40 cellular contexts compared by ENCODE assay signal in genomic region chr14:48243900-48244299, GRCh38.
"Had no signal": no experiment of that assay in that cellular context is flagged by ENCODE, and none has a peak within 500 bp of the region (broad histone marks: within the 10 kb centered on the region; RNA-seq: fewer than 3 reads in every experiment).

No MANE protein-coding gene starts in this region.

- H3K4me1 Mint-ChIP-seq: activated naive CD4-positive, alpha-beta T cell treated with anti-CD3 and anti-CD28 coated beads, Interleukin-2, amount 10 ng/mL, durations not matched to agents 7 days and 5 days; activated naive CD4-positive, alpha-beta T cell treated with anti-CD3 and anti-CD28 coated beads, Interleukin-2, amount 50 U/mL, for 24 hours; activated naive CD8-positive, alpha-beta T cell treated with anti-CD3 and anti-CD28 coated beads for 36 hours; activated naive CD8-positive, alpha-beta T cell treated with anti-CD3 and anti-CD28 coated beads, Interleukin-2, amount 10 ng/mL, durations not matched to agents 7 days and 5 days; activated naive CD8-positive, alpha-beta T cell treated with anti-CD3 and anti-CD28 coated beads, Interleukin-2, amount 50 U/mL, for 24 hours; activated T-helper 17 cell treated with anti-CD3 and anti-CD28 coated beads, Interleukin-2, amount 50 U/mL, for 72 hours; central memory CD8-positive, alpha-beta T cell had no signal

- H3K4me1 ChIP-seq: adrenal gland, ascending aorta, body of pancreas, breast epithelium had no signal

- H3K36me3 Mint-ChIP-seq: activated naive CD4-positive, alpha-beta T cell treated with anti-CD3 and anti-CD28 coated beads, Interleukin-2, amount 10 ng/mL, durations not matched to agents 7 days and 5 days; activated naive CD4-positive, alpha-beta T cell treated with anti-CD3 and anti-CD28 coated beads, Interleukin-2, amount 50 U/mL, for 24 hours; activated naive CD4-positive, alpha-beta T cell treated with anti-CD3 and anti-CD28 coated beads, Interleukin-2, amount 50 U/mL, for 72 hours; activated naive CD8-positive, alpha-beta T cell; activated naive CD8-positive, alpha-beta T cell treated with anti-CD3 and anti-CD28 coated beads for 36 hours; activated naive CD8-positive, alpha-beta T cell treated with anti-CD3 and anti-CD28 coated beads, Interleukin-2, amount 10 ng/mL, durations not matched to agents 7 days and 5 days; brain had no signal

- H3K4me3 Mint-ChIP-seq: activated naive CD4-positive, alpha-beta T cell treated with anti-CD3 and anti-CD28 coated beads for 36 hours; activated naive CD4-positive, alpha-beta T cell treated with anti-CD3 and anti-CD28 coated beads, Interleukin-2, amount 10 ng/mL, durations not matched to agents 7 days and 5 days; activated naive CD4-positive, alpha-beta T cell treated with anti-CD3 and anti-CD28 coated beads, Interleukin-2, amount 50 U/mL, for 24 hours; activated naive CD8-positive, alpha-beta T cell; activated naive CD8-positive, alpha-beta T cell treated with anti-CD3 and anti-CD28 coated beads for 36 hours; activated naive CD8-positive, alpha-beta T cell treated with anti-CD3 and anti-CD28 coated beads, Interleukin-2, amount 10 ng/mL, durations not matched to agents 7 days and 5 days; activated naive CD8-positive, alpha-beta T cell treated with anti-CD3 and anti-CD28 coated beads, Interleukin-2, amount 50 U/mL, for 24 hours; activated T-cell treated with anti-CD3 and anti-CD28 coated beads, Interleukin-2, amount 50 U/mL, for 24 hours; activated T-cell treated with anti-CD3 and anti-CD28 coated beads, Interleukin-2, amount 50 U/mL, for 4 hours; activated T-cell treated with anti-CD3 and anti-CD28 coated beads, Interleukin-2, amount 50 U/mL, for 72 hours; activated T-helper 1 cell treated with anti-CD3 and anti-CD28 coated beads, Interleukin-12 subunit alpha, Interleukin-12 subunit beta, Interleukin-2, Interleukin-4 antibody, amounts not matched to agents 30 ng/mL and 10 ng/mL and 1 ng/mL, durations not matched to agents 14 hours and 24 hours and 36 hours; activated T-helper 17 cell treated with anti-CD3 and anti-CD28 coated beads, Interleukin-2, amount 50 U/mL, for 72 hours; brain; central memory CD8-positive, alpha-beta T cell had no signal

- H3K27me3 Mint-ChIP-seq: activated naive CD4-positive, alpha-beta T cell treated with anti-CD3 and anti-CD28 coated beads, Interleukin-2, amount 10 ng/mL, durations not matched to agents 7 days and 5 days; activated naive CD4-positive, alpha-beta T cell treated with anti-CD3 and anti-CD28 coated beads, Interleukin-2, amount 50 U/mL, for 24 hours; activated naive CD8-positive, alpha-beta T cell; activated naive CD8-positive, alpha-beta T cell treated with anti-CD3 and anti-CD28 coated beads for 36 hours; activated naive CD8-positive, alpha-beta T cell treated with anti-CD3 and anti-CD28 coated beads, Interleukin-2, amount 10 ng/mL, durations not matched to agents 7 days and 5 days; activated naive CD8-positive, alpha-beta T cell treated with anti-CD3 and anti-CD28 coated beads, Interleukin-2, amount 50 U/mL, for 24 hours; activated T-cell treated with anti-CD3 and anti-CD28 coated beads, Interleukin-2, amount 50 U/mL, for 24 hours; activated T-helper 17 cell treated with anti-CD3 and anti-CD28 coated beads, Interleukin-2, amount 50 U/mL, for 72 hours; brain; central memory CD8-positive, alpha-beta T cell had no signal

- DNase-seq: activated effector memory CD4-positive, alpha-beta T cell treated with anti-CD3 and anti-CD28 coated beads, Interleukin-2, amount 50 U/mL, for 16 hours; activated effector memory CD4-positive, alpha-beta T cell treated with Interleukin-2 at 50 U/mL for 16 hours; activated gamma-delta T cell; activated gamma-delta T cell treated with Interleukin-2 at 50 U/mL for 16 hours; activated naive CD4-positive, alpha-beta T cell; activated naive CD4-positive, alpha-beta T cell treated with anti-CD3 and anti-CD28 coated beads for 36 hours; activated naive CD4-positive, alpha-beta T cell treated with anti-CD3 and anti-CD28 coated beads, Interleukin-2, amount 10 ng/mL, durations not matched to agents 7 days and 5 days; activated naive CD4-positive, alpha-beta T cell treated with anti-CD3 and anti-CD28 coated beads, Interleukin-2, amount 50 U/mL, for 16 hours; activated naive CD4-positive, alpha-beta T cell treated with Interleukin-2 at 50 U/mL for 16 hours; activated naive CD8-positive, alpha-beta T cell treated with anti-CD3 and anti-CD28 coated beads for 36 hours; activated naive CD8-positive, alpha-beta T cell treated with anti-CD3 and anti-CD28 coated beads, Interleukin-2, amount 10 ng/mL, durations not matched to agents 7 days and 5 days; activated naive CD8-positive, alpha-beta T cell treated with anti-CD3 and anti-CD28 coated beads, Interleukin-2, amount 50 U/mL, for 24 hours; activated T-cell treated with anti-CD3 and anti-CD28 coated beads, Interleukin-2, amount 50 U/mL, for 24 hours; activated T-cell treated with anti-CD3 and anti-CD28 coated beads, Interleukin-2, amount 50 U/mL, for 4 hours; activated T-cell treated with anti-CD3 and anti-CD28 coated beads, Interleukin-2, amount 50 U/mL, for 48 hours; activated T-cell treated with anti-CD3 and anti-CD28 coated beads, Interleukin-2, amount 50 U/mL, for 72 hours; adrenal gland; amniotic stem cell; amygdala; anterior cingulate cortex; aorta; body of pancreas; brain microvascular endothelial cell; caudate nucleus; central memory CD4-positive, alpha-beta T cell; cerebellar nuclear complex had no signal

- H3K27me3 ChIP-seq: adrenal gland, ascending aorta, body of pancreas, brain microvascular endothelial cell, breast epithelium, cardiac muscle cell had no signal

- FAIRE-seq: astrocyte, bronchial epithelial cell, colon had no signal

- H3K36me3 ChIP-seq: adrenal gland, ascending aorta, brain microvascular endothelial cell, breast epithelium, cardiac muscle cell had no signal

- H3K9me3 ChIP-seq: adrenal gland, ascending aorta, body of pancreas, breast epithelium had no signal

- ATAC-seq: activated naive CD4-positive, alpha-beta T cell treated with anti-CD3 and anti-CD28 coated beads, Interleukin-2, amount 50 U/mL, for 72 hours; activated naive CD8-positive, alpha-beta T cell treated with anti-CD3 and anti-CD28 coated beads, Interleukin-2, amount 50 U/mL, for 24 hours; activated T-cell treated with anti-CD3 and anti-CD28 coated beads, Interleukin-2, amount 50 U/mL, for 4 hours; activated T-cell treated with anti-CD3 and anti-CD28 coated beads, Interleukin-2, amount 50 U/mL, for 72 hours; activated T-helper 17 cell treated with anti-CD3 and anti-CD28 coated beads, Interleukin-2, amount 50 U/mL, for 72 hours; body of pancreas had no signal

- H3K4me3 ChIP-seq: adrenal gland, ascending aorta, body of pancreas, breast epithelium, cardiac muscle cell had no signal

- H3K27ac Mint-ChIP-seq: activated naive CD4-positive, alpha-beta T cell treated with anti-CD3 and anti-CD28 coated beads for 36 hours; activated naive CD4-positive, alpha-beta T cell treated with anti-CD3 and anti-CD28 coated beads, Interleukin-2, amount 10 ng/mL, durations not matched to agents 7 days and 5 days; activated naive CD4-positive, alpha-beta T cell treated with anti-CD3 and anti-CD28 coated beads, Interleukin-2, amount 50 U/mL, for 24 hours; activated naive CD4-positive, alpha-beta T cell treated with anti-CD3 and anti-CD28 coated beads, Interleukin-2, amount 50 U/mL, for 72 hours; activated naive CD8-positive, alpha-beta T cell; activated naive CD8-positive, alpha-beta T cell treated with anti-CD3 and anti-CD28 coated beads for 36 hours; activated naive CD8-positive, alpha-beta T cell treated with anti-CD3 and anti-CD28 coated beads, Interleukin-2, amount 10 ng/mL, durations not matched to agents 7 days and 5 days; activated naive CD8-positive, alpha-beta T cell treated with anti-CD3 and anti-CD28 coated beads, Interleukin-2, amount 50 U/mL, for 24 hours; activated T-cell treated with anti-CD3 and anti-CD28 coated beads, Interleukin-2, amount 50 U/mL, for 24 hours; activated T-cell treated with anti-CD3 and anti-CD28 coated beads, Interleukin-2, amount 50 U/mL, for 72 hours; activated T-helper 1 cell treated with anti-CD3 and anti-CD28 coated beads, Interleukin-12 subunit alpha, Interleukin-12 subunit beta, Interleukin-2, Interleukin-4 antibody, amounts not matched to agents 30 ng/mL and 10 ng/mL and 1 ng/mL, durations not matched to agents 14 hours and 24 hours and 36 hours; activated T-helper 17 cell treated with anti-CD3 and anti-CD28 coated beads, Interleukin-2, amount 50 U/mL, for 72 hours; activated T-helper 2 cell treated with anti-CD3 and anti-CD28 coated beads, Interferon-gamma antibody, Interleukin-2, Interleukin-4, amounts not matched to agents 10 μg/mL and 5 μg/mL and 100 μg/mL, durations not matched to agents 14 hours and 24 hours and 36 hours; brain had no signal

- H3K27ac ChIP-seq: adrenal gland, ascending aorta, body of pancreas, brain microvascular endothelial cell, breast epithelium, cardiac muscle cell had no signal

- H3K9me3 Mint-ChIP-seq: activated naive CD4-positive, alpha-beta T cell treated with anti-CD3 and anti-CD28 coated beads for 36 hours; activated naive CD4-positive, alpha-beta T cell treated with anti-CD3 and anti-CD28 coated beads, Interleukin-2, amount 50 U/mL, for 24 hours; activated naive CD8-positive, alpha-beta T cell treated with anti-CD3 and anti-CD28 coated beads, Interleukin-2, amount 10 ng/mL, durations not matched to agents 7 days and 5 days; activated naive CD8-positive, alpha-beta T cell treated with anti-CD3 and anti-CD28 coated beads, Interleukin-2, amount 50 U/mL, for 24 hours; activated T-cell treated with anti-CD3 and anti-CD28 coated beads, Interleukin-2, amount 50 U/mL, for 4 hours had no signal
